ENCODE assay signal across 1 cellular context in the genomic region with DNA sequence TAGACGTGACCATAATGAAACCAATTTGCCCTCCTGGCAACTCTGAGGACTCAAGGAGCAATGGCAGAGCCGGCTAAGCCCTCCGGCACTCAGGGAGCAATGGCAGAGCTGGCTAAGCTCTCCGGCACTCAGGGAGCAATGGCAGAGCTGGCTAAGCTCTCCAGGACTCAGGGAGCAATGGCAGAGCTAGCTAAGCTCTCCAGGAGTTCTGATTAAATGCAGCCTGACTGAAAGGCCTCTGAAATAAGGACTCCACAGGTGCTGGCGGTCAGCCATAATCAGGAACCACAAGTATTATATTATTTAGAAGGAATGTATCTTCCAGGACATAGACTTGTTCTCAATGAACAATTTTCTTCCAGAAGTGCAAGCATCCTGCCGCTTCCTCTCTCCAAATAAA.
TF ChIP-seq lines count a peak whose summit lies in the region.

No MANE protein-coding gene starts in this region.

TF ChIP-seq in GM23338, 12 proteins besides CTCF, POLR2A, EP300 and RAD21 (continued from another document):
- TF ChIP-seq, protein P1, sequence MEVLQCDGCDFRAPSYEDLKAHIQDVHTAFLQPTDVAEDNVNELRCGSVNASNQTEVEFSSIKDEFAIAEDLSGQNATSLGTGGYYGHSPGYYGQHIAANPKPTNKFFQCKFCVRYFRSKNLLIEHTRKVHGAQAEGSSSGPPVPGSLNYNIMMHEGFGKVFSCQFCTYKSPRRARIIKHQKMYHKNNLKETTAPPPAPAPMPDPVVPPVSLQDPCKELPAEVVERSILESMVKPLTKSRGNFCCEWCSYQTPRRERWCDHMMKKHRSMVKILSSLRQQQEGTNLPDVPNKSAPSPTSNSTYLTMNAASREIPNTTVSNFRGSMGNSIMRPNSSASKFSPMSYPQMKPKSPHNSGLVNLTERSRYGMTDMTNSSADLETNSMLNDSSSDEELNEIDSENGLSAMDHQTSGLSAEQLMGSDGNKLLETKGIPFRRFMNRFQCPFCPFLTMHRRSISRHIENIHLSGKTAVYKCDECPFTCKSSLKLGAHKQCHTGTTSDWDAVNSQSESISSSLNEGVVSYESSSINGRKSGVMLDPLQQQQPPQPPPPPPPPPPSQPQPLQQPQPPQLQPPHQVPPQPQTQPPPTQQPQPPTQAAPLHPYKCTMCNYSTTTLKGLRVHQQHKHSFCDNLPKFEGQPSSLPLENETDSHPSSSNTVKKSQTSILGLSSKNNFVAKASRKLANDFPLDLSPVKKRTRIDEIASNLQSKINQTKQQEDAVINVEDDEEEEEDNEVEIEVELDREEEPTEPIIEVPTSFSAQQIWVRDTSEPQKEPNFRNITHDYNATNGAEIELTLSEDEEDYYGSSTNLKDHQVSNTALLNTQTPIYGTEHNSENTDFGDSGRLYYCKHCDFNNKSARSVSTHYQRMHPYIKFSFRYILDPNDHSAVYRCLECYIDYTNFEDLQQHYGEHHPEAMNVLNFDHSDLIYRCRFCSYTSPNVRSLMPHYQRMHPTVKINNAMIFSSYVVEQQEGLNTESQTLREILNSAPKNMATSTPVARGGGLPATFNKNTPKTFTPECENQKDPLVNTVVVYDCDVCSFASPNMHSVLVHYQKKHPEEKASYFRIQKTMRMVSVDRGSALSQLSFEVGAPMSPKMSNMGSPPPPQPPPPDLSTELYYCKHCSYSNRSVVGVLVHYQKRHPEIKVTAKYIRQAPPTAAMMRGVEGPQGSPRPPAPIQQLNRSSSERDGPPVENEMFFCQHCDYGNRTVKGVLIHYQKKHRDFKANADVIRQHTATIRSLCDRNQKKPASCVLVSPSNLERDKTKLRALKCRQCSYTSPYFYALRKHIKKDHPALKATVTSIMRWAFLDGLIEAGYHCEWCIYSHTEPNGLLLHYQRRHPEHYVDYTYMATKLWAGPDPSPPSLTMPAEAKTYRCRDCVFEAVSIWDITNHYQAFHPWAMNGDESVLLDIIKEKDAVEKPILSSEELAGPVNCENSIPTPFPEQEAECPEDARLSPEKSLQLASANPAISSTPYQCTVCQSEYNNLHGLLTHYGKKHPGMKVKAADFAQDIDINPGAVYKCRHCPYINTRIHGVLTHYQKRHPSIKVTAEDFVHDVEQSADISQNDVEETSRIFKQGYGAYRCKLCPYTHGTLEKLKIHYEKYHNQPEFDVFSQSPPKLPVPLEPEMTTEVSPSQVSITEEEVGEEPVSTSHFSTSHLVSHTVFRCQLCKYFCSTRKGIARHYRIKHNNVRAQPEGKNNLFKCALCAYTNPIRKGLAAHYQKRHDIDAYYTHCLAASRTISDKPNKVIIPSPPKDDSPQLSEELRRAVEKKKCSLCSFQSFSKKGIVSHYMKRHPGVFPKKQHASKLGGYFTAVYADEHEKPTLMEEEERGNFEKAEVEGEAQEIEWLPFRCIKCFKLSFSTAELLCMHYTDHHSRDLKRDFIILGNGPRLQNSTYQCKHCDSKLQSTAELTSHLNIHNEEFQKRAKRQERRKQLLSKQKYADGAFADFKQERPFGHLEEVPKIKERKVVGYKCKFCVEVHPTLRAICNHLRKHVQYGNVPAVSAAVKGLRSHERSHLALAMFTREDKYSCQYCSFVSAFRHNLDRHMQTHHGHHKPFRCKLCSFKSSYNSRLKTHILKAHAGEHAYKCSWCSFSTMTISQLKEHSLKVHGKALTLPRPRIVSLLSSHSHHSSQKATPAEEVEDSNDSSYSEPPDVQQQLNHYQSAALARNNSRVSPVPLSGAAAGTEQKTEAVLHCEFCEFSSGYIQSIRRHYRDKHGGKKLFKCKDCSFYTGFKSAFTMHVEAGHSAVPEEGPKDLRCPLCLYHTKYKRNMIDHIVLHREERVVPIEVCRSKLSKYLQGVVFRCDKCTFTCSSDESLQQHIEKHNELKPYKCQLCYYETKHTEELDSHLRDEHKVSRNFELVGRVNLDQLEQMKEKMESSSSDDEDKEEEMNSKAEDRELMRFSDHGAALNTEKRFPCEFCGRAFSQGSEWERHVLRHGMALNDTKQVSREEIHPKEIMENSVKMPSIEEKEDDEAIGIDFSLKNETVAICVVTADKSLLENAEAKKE (CRISPR knock-in tag; IDR thresholded peaks at IDR 0.05): no peak
